Comparison of ENCODE assay signal across 30 cellular contexts in genomic region chr1:221015159-221015558, GRCh38.
"Had no signal": no experiment of that assay in that cellular context is flagged by ENCODE, and none has a peak within 500 bp of the region (broad histone marks: within the 10 kb centered on the region; RNA-seq: fewer than 3 reads in every experiment).

No MANE protein-coding gene starts in this region.

- H3K4me1 Mint-ChIP-seq: immature natural killer cell; naive thymus-derived CD8-positive, alpha-beta T cell; nephron; neural crest cell had no signal

- H3K27me3 Mint-ChIP-seq: stimulated activated naive CD8-positive, alpha-beta T cell treated with anti-CD3 and anti-CD28 coated beads, Interleukin-15, Interleukin-2, amounts not matched to agents 100 ng/mL and 50 ng/mL, for 24 hours had no signal

- H3K36me3 ChIP-seq: left lung, lower lobe of right lung, pancreas, prostate gland, suprapubic skin, thoracic aorta, tibial artery, upper lobe of right lung had no signal

- H3K4me3 Mint-ChIP-seq: immature natural killer cell; naive thymus-derived CD8-positive, alpha-beta T cell; nephron; neural crest cell; stimulated activated naive CD8-positive, alpha-beta T cell treated with anti-CD3 and anti-CD28 coated beads, Interleukin-15, Interleukin-2, amounts not matched to agents 100 ng/mL and 50 ng/mL, for 24 hours had no signal

- DNase-seq: hypothalamus; immature natural killer cell; kidney; left colon; left lung; lower lobe of right lung; mammary epithelial cell; mesenchymal stem cell; naive thymus-derived CD8-positive, alpha-beta T cell; nucleus accumbens; pancreas; posterior cingulate gyrus; retina; right cardiac atrium; small intestine; stimulated activated CD4-positive, alpha-beta T cell treated with anti-CD3 and anti-CD28 coated beads, Interleukin-2, amount 100 ng/mL, for 24 hours; stimulated activated CD4-positive, alpha-beta T cell treated with anti-CD3 and anti-CD28 coated beads, Interleukin-4, amount 100 ng/mL, for 1 hour; stimulated activated naive CD4-positive, alpha-beta T cell; tibial artery; trophoblast cell; upper lobe of right lung had no signal

- ATAC-seq: left colon; left lung; lower lobe of right lung; naive thymus-derived CD8-positive, alpha-beta T cell; pancreas; right cardiac atrium; sciatic nerve; upper lobe of right lung had no signal

- H3K4me1 ChIP-seq: lower lobe of right lung, pancreas, prostate gland, suprapubic skin had no signal

- H3K9me3 Mint-ChIP-seq: naive thymus-derived CD8-positive, alpha-beta T cell; nephron; neural crest cell; stimulated activated naive CD8-positive, alpha-beta T cell treated with anti-CD3 and anti-CD28 coated beads, Interleukin-15, Interleukin-2, amounts not matched to agents 100 ng/mL and 50 ng/mL, for 24 hours had no signal

- H3K27ac ChIP-seq: left lung, lower lobe of right lung, pancreas, prostate gland, suprapubic skin, thoracic aorta, tibial artery, upper lobe of right lung had no signal

- H3K9me3 ChIP-seq: left lung, lower lobe of right lung, pancreas, prostate gland, suprapubic skin, thoracic aorta, tibial artery, upper lobe of right lung had no signal

- H3K27me3 ChIP-seq: left lung, pancreas, suprapubic skin, tibial artery, upper lobe of right lung had no signal

- H3K36me3 Mint-ChIP-seq: immature natural killer cell; naive thymus-derived CD8-positive, alpha-beta T cell had no signal

- H3K27ac Mint-ChIP-seq: immature natural killer cell; naive thymus-derived CD8-positive, alpha-beta T cell; nephron; stimulated activated naive CD8-positive, alpha-beta T cell treated with anti-CD3 and anti-CD28 coated beads, Interleukin-15, Interleukin-2, amounts not matched to agents 100 ng/mL and 50 ng/mL, for 24 hours had no signal

- FAIRE-seq: islet of Langerhans, kidney, pancreas, small intestine, urothelium cell line had no signal

- H3K4me3 ChIP-seq: left lung, lower lobe of right lung, pancreas, prostate gland, suprapubic skin, thoracic aorta, tibial artery, upper lobe of right lung had no signal
